1 cellular context compared by ENCODE assay signal in the genomic region with DNA sequence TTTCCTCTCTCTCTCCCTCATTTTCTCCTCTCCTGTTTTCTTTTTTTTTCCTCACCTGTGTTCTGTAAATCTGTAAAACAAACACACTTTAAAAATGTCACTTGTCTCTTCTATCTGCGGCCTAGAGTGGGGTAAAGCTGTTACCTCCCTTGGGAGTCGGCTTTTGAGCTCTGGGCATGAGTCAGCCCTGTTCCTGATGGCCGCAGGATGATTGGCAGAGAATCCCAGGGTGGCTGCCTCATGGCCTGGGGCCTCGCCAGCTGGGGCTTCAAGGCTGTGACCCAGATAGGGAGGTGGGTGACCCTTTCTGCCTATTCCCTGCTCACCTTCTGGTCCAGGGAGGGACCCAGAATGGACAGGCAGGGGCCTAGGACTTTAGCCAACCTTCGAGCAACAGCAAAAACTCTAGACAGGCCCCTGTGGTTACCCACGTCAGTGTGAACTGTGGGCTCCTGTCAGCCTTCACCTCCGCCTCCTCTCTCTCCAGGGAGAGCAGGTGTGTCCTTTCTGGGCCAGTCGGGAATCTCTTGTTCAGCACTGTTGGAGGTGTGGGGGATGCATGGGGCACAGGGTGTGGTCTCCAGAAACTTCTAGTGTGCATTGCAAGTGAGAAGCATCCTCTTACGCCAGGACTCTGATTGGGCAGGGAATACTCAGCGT.
TF ChIP-seq lines count a peak whose summit lies in the region.

No MANE protein-coding gene starts in this region.

TF ChIP-seq in HEK293, 187 proteins besides CTCF, POLR2A, EP300 and RAD21 (continued from another document and continues in another):
- TF ChIP-seq, protein P1, sequence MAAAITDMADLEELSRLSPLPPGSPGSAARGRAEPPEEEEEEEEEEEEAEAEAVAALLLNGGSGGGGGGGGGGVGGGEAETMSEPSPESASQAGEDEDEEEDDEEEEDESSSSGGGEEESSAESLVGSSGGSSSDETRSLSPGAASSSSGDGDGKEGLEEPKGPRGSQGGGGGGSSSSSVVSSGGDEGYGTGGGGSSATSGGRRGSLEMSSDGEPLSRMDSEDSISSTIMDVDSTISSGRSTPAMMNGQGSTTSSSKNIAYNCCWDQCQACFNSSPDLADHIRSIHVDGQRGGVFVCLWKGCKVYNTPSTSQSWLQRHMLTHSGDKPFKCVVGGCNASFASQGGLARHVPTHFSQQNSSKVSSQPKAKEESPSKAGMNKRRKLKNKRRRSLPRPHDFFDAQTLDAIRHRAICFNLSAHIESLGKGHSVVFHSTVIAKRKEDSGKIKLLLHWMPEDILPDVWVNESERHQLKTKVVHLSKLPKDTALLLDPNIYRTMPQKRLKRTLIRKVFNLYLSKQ (tag by site-specific recombination; IDR thresholded peaks at IDR 0.05; ENCODE audit: borderline replicate concordance): no peak
- TF ChIP-seq ZNF416 (tag by site-specific recombination; IDR thresholded peaks at IDR 0.05): no peak
- TF ChIP-seq ZBTB20 (tag by site-specific recombination; IDR thresholded peaks at IDR 0.05): no peak
- TF ChIP-seq, protein P2, sequence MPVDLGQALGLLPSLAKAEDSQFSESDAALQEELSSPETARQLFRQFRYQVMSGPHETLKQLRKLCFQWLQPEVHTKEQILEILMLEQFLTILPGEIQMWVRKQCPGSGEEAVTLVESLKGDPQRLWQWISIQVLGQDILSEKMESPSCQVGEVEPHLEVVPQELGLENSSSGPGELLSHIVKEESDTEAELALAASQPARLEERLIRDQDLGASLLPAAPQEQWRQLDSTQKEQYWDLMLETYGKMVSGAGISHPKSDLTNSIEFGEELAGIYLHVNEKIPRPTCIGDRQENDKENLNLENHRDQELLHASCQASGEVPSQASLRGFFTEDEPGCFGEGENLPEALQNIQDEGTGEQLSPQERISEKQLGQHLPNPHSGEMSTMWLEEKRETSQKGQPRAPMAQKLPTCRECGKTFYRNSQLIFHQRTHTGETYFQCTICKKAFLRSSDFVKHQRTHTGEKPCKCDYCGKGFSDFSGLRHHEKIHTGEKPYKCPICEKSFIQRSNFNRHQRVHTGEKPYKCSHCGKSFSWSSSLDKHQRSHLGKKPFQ (tag by site-specific recombination; IDR thresholded peaks at IDR 0.05): peak; percentile 90
- TF ChIP-seq MEIS1 (CRISPR knock-in tag; IDR thresholded peaks at IDR 0.05; ENCODE audit: borderline replicate concordance): no peak
- 0 out of 2 replicates have a peak, but pooled peaks have one; percentile 47 for TF ChIP-seq ZNF341 (tag by site-specific recombination; IDR thresholded peaks at IDR 0.05; ENCODE audit: low read depth)
- no peak for TF ChIP-seq MZF1 (tag by site-specific recombination; IDR thresholded peaks at IDR 0.05; ENCODE audit: borderline replicate concordance)
- no peak for TF ChIP-seq ZNF561 (tag by site-specific recombination; IDR thresholded peaks at IDR 0.05; ENCODE audit: borderline replicate concordance)
- TF ChIP-seq ZSCAN30 (tag by site-specific recombination; IDR thresholded peaks at IDR 0.05): peak; percentile 98
- no peak for TF ChIP-seq ZNF791 (tag by site-specific recombination; IDR thresholded peaks at IDR 0.05)
- no peak for TF ChIP-seq ZBTB1 (tag by site-specific recombination; IDR thresholded peaks at IDR 0.05)
- TF ChIP-seq YY1 (tag by site-specific recombination; IDR thresholded peaks at IDR 0.05): no peak
- TF ChIP-seq ZNF426 (tag by site-specific recombination; IDR thresholded peaks at IDR 0.05): no peak
- TF ChIP-seq ZNF24 (tag by site-specific recombination; IDR thresholded peaks at IDR 0.05): peak; percentile 42; the same call in 1 of the 2 replicates
- TF ChIP-seq ZNF155 (tag by site-specific recombination; IDR thresholded peaks at IDR 0.05): no peak
- TF ChIP-seq TCF7L2 (IDR thresholded peaks at IDR 0.05; ENCODE audit: borderline replicate concordance, low read depth, low read length): no peak
- no peak for TF ChIP-seq ZNF211 (tag by site-specific recombination; IDR thresholded peaks at IDR 0.05; ENCODE audit: low read depth)
- TF ChIP-seq, protein P3, sequence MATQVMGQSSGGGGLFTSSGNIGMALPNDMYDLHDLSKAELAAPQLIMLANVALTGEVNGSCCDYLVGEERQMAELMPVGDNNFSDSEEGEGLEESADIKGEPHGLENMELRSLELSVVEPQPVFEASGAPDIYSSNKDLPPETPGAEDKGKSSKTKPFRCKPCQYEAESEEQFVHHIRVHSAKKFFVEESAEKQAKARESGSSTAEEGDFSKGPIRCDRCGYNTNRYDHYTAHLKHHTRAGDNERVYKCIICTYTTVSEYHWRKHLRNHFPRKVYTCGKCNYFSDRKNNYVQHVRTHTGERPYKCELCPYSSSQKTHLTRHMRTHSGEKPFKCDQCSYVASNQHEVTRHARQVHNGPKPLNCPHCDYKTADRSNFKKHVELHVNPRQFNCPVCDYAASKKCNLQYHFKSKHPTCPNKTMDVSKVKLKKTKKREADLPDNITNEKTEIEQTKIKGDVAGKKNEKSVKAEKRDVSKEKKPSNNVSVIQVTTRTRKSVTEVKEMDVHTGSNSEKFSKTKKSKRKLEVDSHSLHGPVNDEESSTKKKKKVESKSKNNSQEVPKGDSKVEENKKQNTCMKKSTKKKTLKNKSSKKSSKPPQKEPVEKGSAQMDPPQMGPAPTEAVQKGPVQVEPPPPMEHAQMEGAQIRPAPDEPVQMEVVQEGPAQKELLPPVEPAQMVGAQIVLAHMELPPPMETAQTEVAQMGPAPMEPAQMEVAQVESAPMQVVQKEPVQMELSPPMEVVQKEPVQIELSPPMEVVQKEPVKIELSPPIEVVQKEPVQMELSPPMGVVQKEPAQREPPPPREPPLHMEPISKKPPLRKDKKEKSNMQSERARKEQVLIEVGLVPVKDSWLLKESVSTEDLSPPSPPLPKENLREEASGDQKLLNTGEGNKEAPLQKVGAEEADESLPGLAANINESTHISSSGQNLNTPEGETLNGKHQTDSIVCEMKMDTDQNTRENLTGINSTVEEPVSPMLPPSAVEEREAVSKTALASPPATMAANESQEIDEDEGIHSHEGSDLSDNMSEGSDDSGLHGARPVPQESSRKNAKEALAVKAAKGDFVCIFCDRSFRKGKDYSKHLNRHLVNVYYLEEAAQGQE (tag by site-specific recombination; IDR thresholded peaks at IDR 0.05): no peak
- no peak for TF ChIP-seq ZNF214 (tag by site-specific recombination; IDR thresholded peaks at IDR 0.05; ENCODE audit: borderline replicate concordance)
- no peak for TF ChIP-seq ZNF266 (tag by site-specific recombination; IDR thresholded peaks at IDR 0.05; ENCODE audit: low read depth)
- TF ChIP-seq, protein P4, sequence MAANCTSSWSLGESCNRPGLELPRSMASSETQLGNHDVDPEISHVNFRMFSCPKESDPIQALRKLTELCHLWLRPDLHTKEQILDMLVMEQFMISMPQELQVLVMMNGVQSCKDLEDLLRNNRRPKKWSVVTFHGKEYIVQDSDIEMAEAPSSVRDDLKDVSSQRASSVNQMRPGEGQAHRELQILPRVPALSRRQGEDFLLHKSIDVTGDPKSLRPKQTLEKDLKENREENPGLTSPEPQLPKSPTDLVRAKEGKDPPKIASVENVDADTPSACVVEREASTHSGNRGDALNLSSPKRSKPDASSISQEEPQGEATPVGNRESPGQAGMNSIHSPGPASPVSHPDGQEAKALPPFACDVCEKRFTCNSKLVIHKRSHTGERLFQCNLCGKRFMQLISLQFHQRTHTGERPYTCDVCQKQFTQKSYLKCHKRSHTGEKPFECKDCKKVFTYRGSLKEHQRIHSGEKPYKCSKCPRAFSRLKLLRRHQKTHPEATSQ (tag by site-specific recombination; IDR thresholded peaks at IDR 0.05): no peak
- TF ChIP-seq, protein P5, sequence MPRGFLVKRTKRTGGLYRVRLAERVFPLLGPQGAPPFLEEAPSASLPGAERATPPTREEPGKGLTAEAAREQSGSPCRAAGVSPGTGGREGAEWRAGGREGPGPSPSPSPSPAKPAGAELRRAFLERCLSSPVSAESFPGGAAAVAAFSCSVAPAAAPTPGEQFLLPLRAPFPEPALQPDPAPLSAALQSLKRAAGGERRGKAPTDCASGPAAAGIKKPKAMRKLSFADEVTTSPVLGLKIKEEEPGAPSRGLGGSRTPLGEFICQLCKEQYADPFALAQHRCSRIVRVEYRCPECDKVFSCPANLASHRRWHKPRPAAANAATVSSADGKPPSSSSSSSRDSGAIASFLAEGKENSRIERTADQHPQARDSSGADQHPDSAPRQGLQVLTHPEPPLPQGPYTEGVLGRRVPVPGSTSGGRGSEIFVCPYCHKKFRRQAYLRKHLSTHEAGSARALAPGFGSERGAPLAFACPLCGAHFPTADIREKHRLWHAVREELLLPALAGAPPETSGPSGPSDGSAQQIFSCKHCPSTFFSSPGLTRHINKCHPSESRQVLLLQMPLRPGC (tag by site-specific recombination; IDR thresholded peaks at IDR 0.05): no peak; the same call in 1 of the 2 replicates
- TF ChIP-seq ZNF830 (tag by site-specific recombination; IDR thresholded peaks at IDR 0.05; ENCODE audit: low read depth): no peak
- no peak for TF ChIP-seq ZNF202 (tag by site-specific recombination; IDR thresholded peaks at IDR 0.05; ENCODE audit: borderline replicate concordance)
- no peak for TF ChIP-seq ZNF777 (tag by site-specific recombination; IDR thresholded peaks at IDR 0.05; ENCODE audit: borderline replicate concordance)
- TF ChIP-seq, protein P6, sequence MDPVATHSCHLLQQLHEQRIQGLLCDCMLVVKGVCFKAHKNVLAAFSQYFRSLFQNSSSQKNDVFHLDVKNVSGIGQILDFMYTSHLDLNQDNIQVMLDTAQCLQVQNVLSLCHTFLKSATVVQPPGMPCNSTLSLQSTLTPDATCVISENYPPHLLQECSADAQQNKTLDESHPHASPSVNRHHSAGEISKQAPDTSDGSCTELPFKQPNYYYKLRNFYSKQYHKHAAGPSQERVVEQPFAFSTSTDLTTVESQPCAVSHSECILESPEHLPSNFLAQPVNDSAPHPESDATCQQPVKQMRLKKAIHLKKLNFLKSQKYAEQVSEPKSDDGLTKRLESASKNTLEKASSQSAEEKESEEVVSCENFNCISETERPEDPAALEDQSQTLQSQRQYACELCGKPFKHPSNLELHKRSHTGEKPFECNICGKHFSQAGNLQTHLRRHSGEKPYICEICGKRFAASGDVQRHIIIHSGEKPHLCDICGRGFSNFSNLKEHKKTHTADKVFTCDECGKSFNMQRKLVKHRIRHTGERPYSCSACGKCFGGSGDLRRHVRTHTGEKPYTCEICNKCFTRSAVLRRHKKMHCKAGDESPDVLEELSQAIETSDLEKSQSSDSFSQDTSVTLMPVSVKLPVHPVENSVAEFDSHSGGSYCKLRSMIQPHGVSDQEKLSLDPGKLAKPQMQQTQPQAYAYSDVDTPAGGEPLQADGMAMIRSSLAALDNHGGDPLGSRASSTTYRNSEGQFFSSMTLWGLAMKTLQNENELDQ (tag by site-specific recombination; IDR thresholded peaks at IDR 0.05; ENCODE audit: low read depth): no peak
- TF ChIP-seq ZFP41 (tag by site-specific recombination; IDR thresholded peaks at IDR 0.05; ENCODE audit: borderline replicate concordance): no peak
- TF ChIP-seq ZNF302 (tag by site-specific recombination; IDR thresholded peaks at IDR 0.05; ENCODE audit: low read depth): no peak
- TF ChIP-seq ZNF544 (tag by site-specific recombination; IDR thresholded peaks at IDR 0.05): no peak
- TF ChIP-seq MYNN (tag by site-specific recombination; IDR thresholded peaks at IDR 0.05; ENCODE audit: borderline replicate concordance): no peak
- TF ChIP-seq ZNF626 (tag by site-specific recombination; IDR thresholded peaks at IDR 0.05): no peak
- TF ChIP-seq ZNF324 (tag by site-specific recombination; IDR thresholded peaks at IDR 0.05): 0 out of 2 replicates have a peak, but pooled peaks have one; percentile 34
- no peak for TF ChIP-seq ZNF433 (tag by site-specific recombination; IDR thresholded peaks at IDR 0.05; ENCODE audit: low read depth)
- TF ChIP-seq ZNF292 (tag by site-specific recombination; IDR thresholded peaks at IDR 0.05; ENCODE audit: borderline replicate concordance, low read depth): no peak
- peak; percentile 69 for TF ChIP-seq ZIC2 (tag by site-specific recombination; IDR thresholded peaks at IDR 0.05)
- peak; percentile 54 for TF ChIP-seq ZNF629 (tag by site-specific recombination; IDR thresholded peaks at IDR 0.05)
- no peak for TF ChIP-seq WT1 (tag by site-specific recombination; IDR thresholded peaks at IDR 0.05)
- TF ChIP-seq ZNF2 (tag by site-specific recombination; IDR thresholded peaks at IDR 0.05): no peak
- TF ChIP-seq SP3 (tag by site-specific recombination; IDR thresholded peaks at IDR 0.05): no peak
- TF ChIP-seq EGR2 (tag by site-specific recombination; IDR thresholded peaks at IDR 0.05; ENCODE audit: low read depth): 0 out of 2 replicates have a peak, but pooled peaks have one; percentile 21
- TF ChIP-seq RBAK (tag by site-specific recombination; IDR thresholded peaks at IDR 0.05): no peak
- TF ChIP-seq, protein P7, sequence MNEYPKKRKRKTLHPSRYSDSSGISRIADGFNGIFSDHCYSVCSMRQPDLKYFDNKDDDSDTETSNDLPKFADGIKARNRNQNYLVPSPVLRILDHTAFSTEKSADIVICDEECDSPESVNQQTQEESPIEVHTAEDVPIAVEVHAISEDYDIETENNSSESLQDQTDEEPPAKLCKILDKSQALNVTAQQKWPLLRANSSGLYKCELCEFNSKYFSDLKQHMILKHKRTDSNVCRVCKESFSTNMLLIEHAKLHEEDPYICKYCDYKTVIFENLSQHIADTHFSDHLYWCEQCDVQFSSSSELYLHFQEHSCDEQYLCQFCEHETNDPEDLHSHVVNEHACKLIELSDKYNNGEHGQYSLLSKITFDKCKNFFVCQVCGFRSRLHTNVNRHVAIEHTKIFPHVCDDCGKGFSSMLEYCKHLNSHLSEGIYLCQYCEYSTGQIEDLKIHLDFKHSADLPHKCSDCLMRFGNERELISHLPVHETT (tag by site-specific recombination; IDR thresholded peaks at IDR 0.05): no peak
- TF ChIP-seq ZSCAN23 (tag by site-specific recombination; IDR thresholded peaks at IDR 0.05): no peak
- TF ChIP-seq ZNF501 (tag by site-specific recombination; IDR thresholded peaks at IDR 0.05): no peak
- peak; percentile 77 for TF ChIP-seq ZNF335 (tag by site-specific recombination; conservative IDR thresholded peaks at IDR 0.05)
- TF ChIP-seq ZNF623 (tag by site-specific recombination; IDR thresholded peaks at IDR 0.05): no peak
- TF ChIP-seq SCRT2 (tag by site-specific recombination; IDR thresholded peaks at IDR 0.05): no peak
- no peak for TF ChIP-seq ZNF837 (tag by site-specific recombination; IDR thresholded peaks at IDR 0.05)
- no peak for TF ChIP-seq ZNF19 (tag by site-specific recombination; IDR thresholded peaks at IDR 0.05; ENCODE audit: low read depth)
- TF ChIP-seq, protein P8, sequence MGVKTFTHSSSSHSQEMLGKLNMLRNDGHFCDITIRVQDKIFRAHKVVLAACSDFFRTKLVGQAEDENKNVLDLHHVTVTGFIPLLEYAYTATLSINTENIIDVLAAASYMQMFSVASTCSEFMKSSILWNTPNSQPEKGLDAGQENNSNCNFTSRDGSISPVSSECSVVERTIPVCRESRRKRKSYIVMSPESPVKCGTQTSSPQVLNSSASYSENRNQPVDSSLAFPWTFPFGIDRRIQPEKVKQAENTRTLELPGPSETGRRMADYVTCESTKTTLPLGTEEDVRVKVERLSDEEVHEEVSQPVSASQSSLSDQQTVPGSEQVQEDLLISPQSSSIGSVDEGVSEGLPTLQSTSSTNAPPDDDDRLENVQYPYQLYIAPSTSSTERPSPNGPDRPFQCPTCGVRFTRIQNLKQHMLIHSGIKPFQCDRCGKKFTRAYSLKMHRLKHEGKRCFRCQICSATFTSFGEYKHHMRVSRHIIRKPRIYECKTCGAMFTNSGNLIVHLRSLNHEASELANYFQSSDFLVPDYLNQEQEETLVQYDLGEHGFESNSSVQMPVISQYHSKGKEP (tag by site-specific recombination; IDR thresholded peaks at IDR 0.05): no peak
- no peak for TF ChIP-seq ZNF248 (tag by site-specific recombination; IDR thresholded peaks at IDR 0.05)
